ENCODE assay signal across 23 cellular contexts in genomic region chr21:27085387-27085786, GRCh38.
"Had no signal": no experiment of that assay in that cellular context is flagged by ENCODE, and none has a peak within 500 bp of the region (broad histone marks: within the 10 kb centered on the region; RNA-seq: fewer than 3 reads in every experiment).

No MANE protein-coding gene starts in this region.

- ATAC-seq: effector memory CD8-positive, alpha-beta T cell; esophagus mucosa; foreskin keratinocyte; gastroesophageal sphincter; heart left ventricle; heart right ventricle had no signal

- H3K27me3 ChIP-seq: colonic mucosa, dorsolateral prefrontal cortex, esophagus muscularis mucosa, esophagus squamous epithelium, foreskin keratinocyte, gastroesophageal sphincter, heart left ventricle, heart right ventricle had no signal

- H3K27ac ChIP-seq: colonic mucosa, coronary artery, dorsolateral prefrontal cortex, epithelial cell of prostate, esophagus muscularis mucosa, esophagus squamous epithelium, foreskin keratinocyte, gastroesophageal sphincter, heart left ventricle, heart right ventricle had no signal

- H3K9me3 Mint-ChIP-seq: dendritic cell treated with granulocyte-macrophage colony-stimulating factor and Interleukin-4, amounts not matched to agents 40 ng/mL and 50 ng/mL, for 4 days; endodermal cell had no signal

- H3K4me3 ChIP-seq: colonic mucosa, coronary artery, dorsolateral prefrontal cortex, esophagus muscularis mucosa, esophagus squamous epithelium, gastroesophageal sphincter, heart left ventricle, heart right ventricle had no signal

- H3K36me3 ChIP-seq: colonic mucosa, esophagus muscularis mucosa, esophagus squamous epithelium, gastroesophageal sphincter, heart left ventricle, heart right ventricle had no signal

- H3K4me1 ChIP-seq: colonic mucosa, esophagus squamous epithelium, foreskin keratinocyte had no signal

- H3K27ac Mint-ChIP-seq: dendritic cell treated with granulocyte-macrophage colony-stimulating factor and Interleukin-4, amounts not matched to agents 40 ng/mL and 50 ng/mL, for 4 days; effector memory CD8-positive, alpha-beta T cell; endodermal cell had no signal

- DNase-seq: colonic mucosa; cortex of kidney; dermis blood vessel endothelial cell; dorsolateral prefrontal cortex; effector CD4-positive, alpha-beta T cell; effector CD8-positive, alpha-beta T cell; effector memory CD4-positive, alpha-beta T cell; effector memory CD8-positive, alpha-beta T cell; endodermal cell; erythroblast; esophagus squamous epithelium; foreskin fibroblast; foreskin keratinocyte; foreskin melanocyte; glutamatergic neuron; heart left ventricle; heart right ventricle had no signal

- H3K27me3 Mint-ChIP-seq: dendritic cell treated with granulocyte-macrophage colony-stimulating factor and Interleukin-4, amounts not matched to agents 40 ng/mL and 50 ng/mL, for 4 days; effector memory CD8-positive, alpha-beta T cell had no signal

- H3K9me3 ChIP-seq: colonic mucosa, esophagus muscularis mucosa, esophagus squamous epithelium, gastroesophageal sphincter had no signal

- H3K4me3 Mint-ChIP-seq: dendritic cell treated with granulocyte-macrophage colony-stimulating factor and Interleukin-4, amounts not matched to agents 40 ng/mL and 50 ng/mL, for 4 days; effector memory CD8-positive, alpha-beta T cell; endodermal cell had no signal
